ENCODE assay signal across 8 cellular contexts in the genomic region with DNA sequence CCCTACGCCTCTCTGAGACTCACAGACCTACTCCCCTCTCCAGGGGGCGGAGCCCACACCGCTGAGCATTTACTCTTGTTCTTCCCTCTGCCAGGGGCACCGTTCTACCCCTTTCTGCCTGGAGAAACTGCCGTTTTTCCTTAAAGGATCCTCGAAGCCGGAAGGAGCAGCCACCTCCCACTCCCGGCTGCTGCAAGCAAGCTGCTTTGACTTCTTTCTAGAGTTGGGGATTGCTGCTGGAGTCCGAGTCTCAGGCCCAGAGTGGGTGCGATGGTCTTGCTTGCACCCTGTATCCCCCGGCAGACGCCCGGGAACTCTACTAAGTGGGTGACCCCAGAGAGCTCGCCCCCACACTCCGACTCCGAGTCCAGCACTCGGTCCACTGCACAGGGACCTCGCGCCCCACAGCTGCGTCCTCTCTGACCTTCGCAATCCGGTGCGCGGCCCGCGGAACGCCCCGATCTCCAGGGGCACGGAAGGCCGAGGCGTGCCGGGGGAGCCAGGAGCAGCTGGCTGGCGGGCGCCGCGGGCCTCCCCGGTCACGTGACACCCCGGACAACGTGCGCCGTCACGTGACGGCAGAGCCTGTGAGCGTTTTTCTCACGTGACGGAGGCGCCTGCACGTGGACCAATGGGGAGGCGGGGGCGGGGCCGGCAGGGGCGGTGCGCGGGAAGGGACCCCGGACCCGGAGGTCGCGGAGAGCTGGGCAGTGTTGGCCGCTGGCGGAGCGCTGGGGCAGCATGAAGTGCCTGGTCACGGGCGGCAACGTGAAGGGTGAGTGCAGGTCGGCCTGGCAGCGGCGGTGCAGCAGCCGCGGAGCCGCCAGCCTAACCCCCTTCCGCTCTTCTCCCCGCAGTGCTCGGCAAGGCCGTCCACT. TPM values are rescaled to one million over a fixed set of nuclear protein-coding genes. Genes with fewer than 3 reads are reported as not detected.
DNase-seq lines count a peak whose midpoint lies in the region; ATAC-seq and TF ChIP-seq lines count a peak whose summit lies in the region.

A gene (plus strand): TSS at position 683 of the 878 bp plus-strand sequence. CDS start 59 bp downstream, at position 742.

- TSS peak; percentile 84 for BruUV-seq in A673 (replicated peaks; lab: Mats Ljungman, UMichigan)

- intact Hi-C loops in A673 (cut with micrococcal nuclease; ENCODE audit: unreplicated experiment): loop anchor here (5.0 kb wide), 1 partner anchor 116 kb away; a partner anchor contains a TSS

- ATAC-seq in GM18909 (IDR thresholded peaks at IDR 0.05; ENCODE audit: poor library complexity, unreplicated experiment): peak; percentile 69
- peak; percentile 54 for ATAC-seq in HG03196 (IDR thresholded peaks at IDR 0.05; ENCODE audit: unreplicated experiment)

- CTCF ChIA-PET in A673 (lab: Charles Lee): interaction anchor here (0.8 to 2.7 kb wide), 4 partner anchors 9 to 42 kb away, joined by 4 to 10 read pairs (median 6); a partner anchor contains a TSS

- peaks cover 9% of the 10 kb centered on the region for H3K4me1 ChIP-seq in A673 (ENCODE audit: insufficient read depth, low read length, poor library complexity, severe bottlenecking)

- H3K36me3 ChIP-seq in A673 (ENCODE audit: insufficient read depth, low read length, poor library complexity, severe bottlenecking): peaks cover 23% of the 10 kb centered on the region

- TF ChIP-seq CTCF in A673 (conservative IDR thresholded peaks at IDR 0.05; ENCODE audit: low read depth, low read length): no peak

- no peaks in the 10 kb centered on the region for H3K9me3 ChIP-seq in A673 (ENCODE audit: low read depth, low read length, poor library complexity, severe bottlenecking)

- H3K27me3 ChIP-seq in A673 (replicated peaks; ENCODE audit: insufficient read depth, low read depth, low read length, poor library complexity): no peaks in the 10 kb centered on the region

- POLR2A ChIA-PET in A673 (lab: Charles Lee; ENCODE audit: low non-redundant PET): interaction anchor here (1.2 kb wide), 1 partner anchor 10 kb away, joined by 3 read pairs; a partner anchor contains a TSS

- H3K27ac ChIP-seq in A673 (ENCODE audit: low read depth, low read length, poor library complexity, severe bottlenecking): peak within 1 kb of the TSS; percentile 89

- peak within 1 kb of the TSS; percentile 77 for H3K4me3 ChIP-seq in A673 (ENCODE audit: low read depth, low read length, poor library complexity, severe bottlenecking)

- DNase-seq in A673 (ENCODE audit: low spot score): peak; percentile 99
- DNase-seq in NCI-H510A (lab: John Stamatoyannopoulos, UW): peak; percentile 98
- DNase-seq in activated CD4-positive, alpha-beta T cell treated with anti-CD3 and anti-CD28 coated beads for 1 hour: peak; percentile 86
- DNase-seq in cerebellar cortex (ENCODE audit: low spot score): peak; percentile 94
- DNase-seq in kidney glomerular epithelial cell (lab: John Stamatoyannopoulos, UW): peak; percentile 68
- DNase-seq in stimulated activated CD4-positive, alpha-beta T cell treated with anti-CD3 and anti-CD28 coated beads, Interleukin-15, amount 100 ng/mL, for 24 hours: peak; percentile 97

RNA-seq across cellular contexts. Expression of the gene that starts here (rescaled TPM):
- total RNA-seq in A673 (2021): 43.0 and 55.0 TPM in 2 replicates

Comparison
In these comparisons a context has a peak if more than half of its experiments do, and no peak if none do; other contexts are left out.
1. Peak in every context shown above with its lines: DNase-seq, ATAC-seq, H3K4me3 ChIP-seq and H3K27ac ChIP-seq.